In the genomic region with DNA sequence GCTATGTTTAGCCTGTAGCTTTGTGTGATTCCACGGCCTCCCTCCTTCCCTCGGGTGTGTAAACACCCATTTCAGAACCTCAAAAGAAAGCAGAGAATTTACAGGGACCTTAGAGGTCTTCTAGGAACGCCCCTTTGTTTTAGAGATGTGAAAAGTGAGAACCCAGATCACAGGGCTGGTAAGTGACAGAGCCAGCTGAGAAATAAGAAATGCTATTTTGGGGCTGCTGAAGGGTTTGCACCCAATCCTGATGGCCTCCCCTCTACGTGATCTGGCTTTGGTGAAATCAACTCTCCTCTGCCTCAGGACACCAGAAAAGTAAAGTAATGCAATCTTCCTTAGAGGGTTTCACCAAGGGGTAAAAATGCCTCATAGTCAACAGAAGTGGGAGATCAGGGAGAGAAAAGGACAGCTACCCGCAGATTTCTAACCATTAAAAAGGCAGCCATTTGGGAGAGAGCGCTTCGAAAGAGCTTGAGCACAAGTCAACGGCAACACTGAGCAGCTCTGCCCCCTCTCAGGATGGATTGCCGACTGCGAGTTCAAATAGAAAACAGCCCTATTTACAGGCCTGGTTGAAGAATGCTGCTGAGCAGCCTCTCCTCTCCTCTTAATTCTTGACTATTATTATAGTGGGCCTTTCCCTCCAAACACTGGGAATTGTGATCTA, we compare ENCODE assay signal across 26 cellular contexts.
DNase-seq lines count a peak whose midpoint lies in the region; ATAC-seq and TF ChIP-seq lines count a peak whose summit lies in the region.
"Had no signal": no experiment of that assay in that cellular context is flagged by ENCODE, and none has a peak within 500 bp of the region (broad histone marks: within the 10 kb centered on the region; RNA-seq: fewer than 3 reads in every experiment).

No MANE protein-coding gene starts in this region.

- H3K36me3 ChIP-seq in mesendoderm (ENCODE audit: control insufficient read depth, insufficient read depth, low read length), result no peaks in the 10 kb centered on the region
- H3K36me3 ChIP-seq: ovary had no signal

- no peak overlapping the region for H3K4me3 Mint-ChIP-seq in activated T-helper 17 cell treated with anti-CD3 and anti-CD28 coated beads, Interleukin-2, amount 50 U/mL, for 72 hours
- H3K4me3 Mint-ChIP-seq in chondrocyte (ENCODE audit: unreplicated experiment), result no peak overlapping the region
- H3K4me3 Mint-ChIP-seq: activated naive CD8-positive, alpha-beta T cell treated with anti-CD3 and anti-CD28 coated beads, Interleukin-2, amount 10 ng/mL, durations not matched to agents 7 days and 5 days; CD4-positive, alpha-beta T cell; memory B cell; naive thymus-derived CD4-positive, alpha-beta T cell; stimulated activated naive B cell treated with anti-CD40 and anti-IgM and Interleukin-4, amounts not matched to agents 10 μg/mL and 1 μg/mL and 100 μg/mL, for 72 hours had no signal

- no peak overlapping the region for H4K8ac ChIP-seq in mesendoderm (ENCODE audit: low read depth, low read length)

- H3K36me3 Mint-ChIP-seq in activated T-helper 17 cell treated with anti-CD3 and anti-CD28 coated beads, Interleukin-2, amount 50 U/mL, for 72 hours (ENCODE audit: low read depth), result no peaks in the 10 kb centered on the region
- no peaks in the 10 kb centered on the region for H3K36me3 Mint-ChIP-seq in chondrocyte (ENCODE audit: low read depth)
- H3K36me3 Mint-ChIP-seq: activated naive CD8-positive, alpha-beta T cell treated with anti-CD3 and anti-CD28 coated beads, Interleukin-2, amount 10 ng/mL, durations not matched to agents 7 days and 5 days; memory B cell; stimulated activated naive B cell treated with anti-CD40 and anti-IgM and Interleukin-4, amounts not matched to agents 10 μg/mL and 1 μg/mL and 100 μg/mL, for 72 hours had no signal

- no peaks in the 10 kb centered on the region for H3K79me2 ChIP-seq in mesendoderm (ENCODE audit: control insufficient read depth, insufficient read depth, low read length)

- H3K27me3 Mint-ChIP-seq in activated T-helper 17 cell treated with anti-CD3 and anti-CD28 coated beads, Interleukin-2, amount 50 U/mL, for 72 hours, result no peaks in the 10 kb centered on the region
- no peaks in the 10 kb centered on the region for H3K27me3 Mint-ChIP-seq in chondrocyte (ENCODE audit: low read depth)
- H3K27me3 Mint-ChIP-seq: activated naive CD8-positive, alpha-beta T cell treated with anti-CD3 and anti-CD28 coated beads, Interleukin-2, amount 10 ng/mL, durations not matched to agents 7 days and 5 days; CD4-positive, alpha-beta T cell had no signal

- H3K4me2 ChIP-seq in mesendoderm (ENCODE audit: low read length), result no peak overlapping the region

- H3K18ac ChIP-seq in mesendoderm (ENCODE audit: low read length), result peak overlapping the region; percentile 47

- H3K56ac ChIP-seq in mesendoderm (ENCODE audit: low read length), result no peak overlapping the region

- no peaks in the 10 kb centered on the region for H3K4me1 ChIP-seq in mesendoderm (ENCODE audit: control insufficient read depth, low read depth, low read length)

- H3K23ac ChIP-seq in mesendoderm (ENCODE audit: low read length), result no peak overlapping the region

- no peak overlapping the region for H2AK5ac ChIP-seq in mesendoderm (ENCODE audit: low read length)

- ATAC-seq in activated T-helper 17 cell treated with anti-CD3 and anti-CD28 coated beads, Interleukin-2, amount 50 U/mL, for 72 hours (replicated peaks), result no peak
- ATAC-seq: left colon; naive thymus-derived CD4-positive, alpha-beta T cell; right cardiac atrium; stimulated activated naive B cell treated with anti-CD40 and anti-IgM and Interleukin-4, amounts not matched to agents 10 μg/mL and 1 μg/mL and 100 μg/mL, for 72 hours had no signal

- H2BK15ac ChIP-seq in mesendoderm (replicated peaks; ENCODE audit: low read depth), result no peak overlapping the region

- H3K9me3 Mint-ChIP-seq in activated T-helper 17 cell treated with anti-CD3 and anti-CD28 coated beads, Interleukin-2, amount 50 U/mL, for 72 hours, result no peaks in the 10 kb centered on the region
- H3K9me3 Mint-ChIP-seq in chondrocyte (ENCODE audit: low read depth), result no peaks in the 10 kb centered on the region
- H3K9me3 Mint-ChIP-seq: activated naive CD8-positive, alpha-beta T cell treated with anti-CD3 and anti-CD28 coated beads, Interleukin-2, amount 10 ng/mL, durations not matched to agents 7 days and 5 days; CD4-positive, alpha-beta T cell; memory B cell; naive thymus-derived CD4-positive, alpha-beta T cell; stimulated activated naive B cell treated with anti-CD40 and anti-IgM and Interleukin-4, amounts not matched to agents 10 μg/mL and 1 μg/mL and 100 μg/mL, for 72 hours had no signal

- no peak for TF ChIP-seq CTCF in chondrocyte (IDR thresholded peaks at IDR 0.05)

- H3K27ac Mint-ChIP-seq in activated T-helper 17 cell treated with anti-CD3 and anti-CD28 coated beads, Interleukin-2, amount 50 U/mL, for 72 hours, result peak overlapping the region; percentile 34
- no peak overlapping the region for H3K27ac Mint-ChIP-seq in chondrocyte (ENCODE audit: unreplicated experiment)
- H3K27ac Mint-ChIP-seq: activated naive CD8-positive, alpha-beta T cell treated with anti-CD3 and anti-CD28 coated beads, Interleukin-2, amount 10 ng/mL, durations not matched to agents 7 days and 5 days; CD4-positive, alpha-beta T cell; memory B cell; stimulated activated naive B cell treated with anti-CD40 and anti-IgM and Interleukin-4, amounts not matched to agents 10 μg/mL and 1 μg/mL and 100 μg/mL, for 72 hours had no signal

- H3K79me1 ChIP-seq in mesendoderm (ENCODE audit: low read length), result no peaks in the 10 kb centered on the region

- H3K27me3 ChIP-seq in mesendoderm (ENCODE audit: insufficient read depth, low read length, poor library complexity), result no peaks in the 10 kb centered on the region
- H3K27me3 ChIP-seq: ovary had no signal

- DNase-seq in activated CD8-positive, alpha-beta memory T cell treated with anti-CD3 and anti-CD28 coated beads, Interleukin-2, amount 50 U/mL, for 48 hours, result peak; percentile 17
- DNase-seq in activated CD8-positive, alpha-beta memory T cell treated with anti-CD3 and anti-CD28 coated beads, Interleukin-2, amount 50 U/mL, for 4 hours, result no peak
- peak; percentile 57 for DNase-seq in mesendoderm
- no peak for DNase-seq in NCI-H2196 treated with DMSO at 0.1 percent for 48 hours (lab: John Stamatoyannopoulos, UW; ENCODE audit: unreplicated experiment)
- DNase-seq in SKM-1 treated with dmso at 0.1 percent for 144 hours (lab: John Stamatoyannopoulos, UW; ENCODE audit: unreplicated experiment), result no peak
- no peak for DNase-seq in GDM1 (lab: John Stamatoyannopoulos, UW)
- DNase-seq in chondrocyte (ENCODE audit: low spot score), result no peak
- DNase-seq: activated CD4-positive, alpha-beta T cell treated with anti-CD3 and anti-CD28 coated beads, Interleukin-2, amount 50 U/mL, for 4 hours; activated naive CD8-positive, alpha-beta T cell treated with anti-CD3 and anti-CD28 coated beads, Interleukin-2, amount 10 ng/mL, durations not matched to agents 7 days and 5 days; CD4-positive, alpha-beta T cell; dorsolateral prefrontal cortex; left colon; naive thymus-derived CD4-positive, alpha-beta T cell; NCI-H1092 treated with DMSO at 0.1 percent for 48 hours; NCI-H187 treated with DMSO at 0.1 percent for 48 hours; NCI-H226; NCI-H748 treated with DMSO at 0.1 percent for 48 hours; ovary; right cardiac atrium; stimulated activated CD4-positive, alpha-beta T cell treated with anti-CD3 and anti-CD28 coated beads, Interleukin-12 subunit alpha, Interleukin-12 subunit beta, amount 100 ng/mL, for 4 hours; stimulated activated CD4-positive, alpha-beta T cell treated with anti-CD3 and anti-CD28 coated beads, Interleukin-4, amount 100 ng/mL, for 24 hours; stimulated activated naive B cell treated with anti-CD40 and anti-IgM and Interleukin-4, amounts not matched to agents 10 μg/mL and 1 μg/mL and 100 μg/mL, for 72 hours; T-helper 9 cell had no signal

- H3K27ac ChIP-seq in mesendoderm (ENCODE audit: low read depth, low read length), result no peak overlapping the region
- H3K27ac ChIP-seq: 22Rv1, dorsolateral prefrontal cortex, ovary had no signal

- no peak overlapping the region for H2BK5ac ChIP-seq in mesendoderm (ENCODE audit: low read length)

- no CpG with 5 or more reads among the region's 10 CpGs for WGBS in mesendoderm (ENCODE audit: extremely low coverage, insufficient coverage, low lambda C conversion rate)

- no peak overlapping the region for H2BK120ac ChIP-seq in mesendoderm (ENCODE audit: low read depth, low read length)

- no peak overlapping the region for H3K4me3 ChIP-seq in mesendoderm (ENCODE audit: low read length)
- H3K4me3 ChIP-seq: dorsolateral prefrontal cortex, ovary had no signal

- no peaks in the 10 kb centered on the region for H3K4me1 Mint-ChIP-seq in activated T-helper 17 cell treated with anti-CD3 and anti-CD28 coated beads, Interleukin-2, amount 50 U/mL, for 72 hours
- H3K4me1 Mint-ChIP-seq in chondrocyte (ENCODE audit: low read depth), result no peaks in the 10 kb centered on the region
- H3K4me1 Mint-ChIP-seq: activated naive CD8-positive, alpha-beta T cell treated with anti-CD3 and anti-CD28 coated beads, Interleukin-2, amount 10 ng/mL, durations not matched to agents 7 days and 5 days; memory B cell; stimulated activated naive B cell treated with anti-CD40 and anti-IgM and Interleukin-4, amounts not matched to agents 10 μg/mL and 1 μg/mL and 100 μg/mL, for 72 hours had no signal

- H3K9ac ChIP-seq in mesendoderm (ENCODE audit: low read length), result no peak overlapping the region

- H3K4ac ChIP-seq in mesendoderm (ENCODE audit: low read depth, low read length), result no peak overlapping the region

- H4K5ac ChIP-seq in mesendoderm (ENCODE audit: low read length), result no peak overlapping the region

Comparison
In these comparisons a context has a peak if more than half of its experiments do, and no peak if none do; other contexts are left out.
1. DNase-seq: peak in activated CD8-positive, alpha-beta memory T cell treated with anti-CD3 and anti-CD28 coated beads, Interleukin-2, amount 50 U/mL, for 48 hours (single experiment) and mesendoderm (single experiment); none in activated CD8-positive, alpha-beta memory T cell treated with anti-CD3 and anti-CD28 coated beads, Interleukin-2, amount 50 U/mL, for 4 hours (single experiment), NCI-H2196 treated with DMSO at 0.1 percent for 48 hours (single experiment), SKM-1 treated with dmso at 0.1 percent for 144 hours (single experiment), GDM1 (single experiment) and chondrocyte (single experiment).